Comparison of ENCODE assay signal across 17 cellular contexts in genomic region chr17:73856585-73856984, GRCh38.
"Had no signal": no experiment of that assay in that cellular context is flagged by ENCODE, and none has a peak within 500 bp of the region (broad histone marks: within the 10 kb centered on the region; RNA-seq: fewer than 3 reads in every experiment).

No MANE protein-coding gene starts in this region.

- ATAC-seq: activated CD8-positive, alpha-beta memory T cell treated with anti-CD3 and anti-CD28 coated beads, Interleukin-2, amount 10 ng/mL, durations not matched to agents 7 days and 5 days; activated CD8-positive, alpha-beta T cell treated with anti-CD3 and anti-CD28 coated beads, Interleukin-2, amount 10 ng/mL, durations not matched to agents 7 days and 5 days; naive thymus-derived CD4-positive, alpha-beta T cell had no signal

- H3K4me1 Mint-ChIP-seq: activated CD8-positive, alpha-beta memory T cell treated with anti-CD3 and anti-CD28 coated beads, Interleukin-2, amount 10 ng/mL, durations not matched to agents 7 days and 5 days had no signal

- H3K27ac Mint-ChIP-seq: activated CD4-positive, alpha-beta T cell treated with anti-CD3 and anti-CD28 coated beads for 36 hours; activated CD8-positive, alpha-beta memory T cell treated with anti-CD3 and anti-CD28 coated beads, Interleukin-2, amount 10 ng/mL, durations not matched to agents 7 days and 5 days; activated CD8-positive, alpha-beta T cell treated with anti-CD3 and anti-CD28 coated beads, Interleukin-2, amount 10 ng/mL, durations not matched to agents 7 days and 5 days; activated naive CD8-positive, alpha-beta T cell; naive thymus-derived CD4-positive, alpha-beta T cell; T-helper 2 cell treated with Interferon-gamma antibody and Interleukin-4, amounts not matched to agents 5 μg/mL and 100 μg/mL, for 36 hours had no signal

- H3K27me3 Mint-ChIP-seq: activated CD4-positive, alpha-beta T cell treated with anti-CD3 and anti-CD28 coated beads for 36 hours; activated CD8-positive, alpha-beta memory T cell treated with anti-CD3 and anti-CD28 coated beads, Interleukin-2, amount 10 ng/mL, durations not matched to agents 7 days and 5 days; activated naive CD8-positive, alpha-beta T cell; naive thymus-derived CD4-positive, alpha-beta T cell had no signal

- DNase-seq: activated CD4-positive, alpha-beta T cell treated with anti-CD3 and anti-CD28 coated beads for 36 hours; activated CD4-positive, CD25-positive, alpha-beta regulatory T cell; activated CD8-positive, alpha-beta memory T cell treated with anti-CD3 and anti-CD28 coated beads, Interleukin-2, amount 10 ng/mL, durations not matched to agents 7 days and 5 days; activated CD8-positive, alpha-beta T cell treated with anti-CD3 and anti-CD28 coated beads, Interleukin-2, amount 10 ng/mL, durations not matched to agents 7 days and 5 days; activated effector memory CD4-positive, alpha-beta T cell treated with Interleukin-2 at 50 U/mL for 16 hours; activated naive CD4-positive, alpha-beta T cell treated with Interleukin-2 at 50 U/mL for 16 hours; dermis blood vessel endothelial cell; effector CD8-positive, alpha-beta T cell; islet precursor cell; left ventricle myocardium superior; naive thymus-derived CD4-positive, alpha-beta T cell; occipital lobe; right cardiac atrium; spleen; stimulated activated naive CD4-positive, alpha-beta T cell had no signal

- H3K4me3 Mint-ChIP-seq: activated CD4-positive, alpha-beta T cell treated with anti-CD3 and anti-CD28 coated beads for 36 hours; activated CD8-positive, alpha-beta memory T cell treated with anti-CD3 and anti-CD28 coated beads, Interleukin-2, amount 10 ng/mL, durations not matched to agents 7 days and 5 days; activated CD8-positive, alpha-beta T cell treated with anti-CD3 and anti-CD28 coated beads, Interleukin-2, amount 10 ng/mL, durations not matched to agents 7 days and 5 days; activated naive CD8-positive, alpha-beta T cell; naive thymus-derived CD4-positive, alpha-beta T cell; T-helper 2 cell treated with Interferon-gamma antibody and Interleukin-4, amounts not matched to agents 5 μg/mL and 100 μg/mL, for 36 hours had no signal

- H3K9me3 Mint-ChIP-seq: T-helper 2 cell treated with Interferon-gamma antibody and Interleukin-4, amounts not matched to agents 5 μg/mL and 100 μg/mL, for 36 hours had no signal

- H3K36me3 Mint-ChIP-seq: activated CD8-positive, alpha-beta memory T cell treated with anti-CD3 and anti-CD28 coated beads, Interleukin-2, amount 10 ng/mL, durations not matched to agents 7 days and 5 days; activated naive CD8-positive, alpha-beta T cell had no signal
